In the genomic region with DNA sequence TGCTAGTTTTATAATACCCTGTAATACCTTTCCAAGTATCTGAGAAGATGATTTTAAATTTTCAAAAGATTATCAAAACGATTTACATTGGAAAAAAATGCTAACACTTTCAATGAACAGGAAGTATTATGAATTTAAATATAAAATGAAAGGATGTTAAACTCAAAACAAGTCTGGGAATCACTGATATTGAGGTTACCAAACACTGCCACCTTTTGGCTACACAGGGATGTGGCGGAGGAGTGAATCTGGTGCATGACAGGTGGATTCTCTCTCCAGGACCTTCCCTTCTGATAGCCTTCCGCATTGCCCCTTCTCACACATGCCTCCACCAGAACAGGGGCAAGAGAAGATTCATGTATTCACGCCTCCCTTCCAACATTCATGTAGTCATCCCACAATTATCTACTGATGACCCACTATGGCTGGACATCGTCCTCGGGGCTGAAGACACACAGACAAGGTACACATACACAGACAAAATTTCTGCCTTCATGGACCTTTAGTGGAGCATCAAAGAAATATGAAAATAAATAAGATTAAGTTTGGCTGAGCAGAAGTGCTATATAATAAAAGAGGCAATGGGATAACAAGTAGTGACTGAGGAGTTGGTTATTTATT, we compare ENCODE assay signal across 8 cellular contexts. TPM values are rescaled to one million over a fixed set of nuclear protein-coding genes. Genes with fewer than 3 reads are reported as not detected.
DNase-seq lines count a peak whose midpoint lies in the region; ATAC-seq, FAIRE-seq and TF ChIP-seq lines count a peak whose summit lies in the region.

No MANE protein-coding gene starts in this region.

- H3K36me3 Mint-ChIP-seq in neural progenitor cell = peaks cover 14% of the 10 kb centered on the region

- DNase-seq in DMS53 (lab: John Stamatoyannopoulos, UW) (peak; percentile 88), HTR-8/SVneo (ENCODE audit: insufficient read length, low spot score) (peak; percentile 59), T-helper 1 cell (peak in 3 of 5 donors; percentile 15 to 33 (median 32)), erythroblast (lab: John Stamatoyannopoulos, UW) (peak; percentile 34 to 65), neural progenitor cell (ENCODE audit: low spot score) (peak; percentile 59), neuronal stem cell (ENCODE audit: low spot score) (no peak)

- no peaks in the 10 kb centered on the region for H3K9me3 Mint-ChIP-seq in neural progenitor cell

- H3K4me2 ChIP-seq in neural progenitor cell = no peak overlapping the region
- no peak overlapping the region for H3K4me2 ChIP-seq in neuronal stem cell (ENCODE audit: insufficient read depth, low read length, poor library complexity, severe bottlenecking)

- no peaks in the 10 kb centered on the region for H3K79me1 ChIP-seq in neuronal stem cell (ENCODE audit: low read depth, low read length)

- H3K36me3 ChIP-seq in neural progenitor cell (no peaks in the 10 kb centered on the region), neuronal stem cell (replicated peaks in 1 of 2; ENCODE audit: control insufficient read depth in 2 of 2, insufficient read depth in 2 of 2, low read length in 2 of 2) (peaks cover 3 to 16% of the 10 kb centered on the region in 2 donors)

- H3K9me3 ChIP-seq in neural progenitor cell (ENCODE audit: low read depth) = no peaks in the 10 kb centered on the region
- H3K9me3 ChIP-seq in neuronal stem cell (replicated peaks in 1 of 2; ENCODE audit: control insufficient read depth in 2 of 2, insufficient read depth in 1 of 2, low read depth in 1 of 2, low read length in 2 of 2) = no peaks in the 10 kb centered on the region

- no peak overlapping the region for H3K27ac Mint-ChIP-seq in neural progenitor cell

- H2BK12ac ChIP-seq in neuronal stem cell (ENCODE audit: low read length) = no peak overlapping the region

- no peak overlapping the region for H3K4me3 Mint-ChIP-seq in neural progenitor cell

- H3K4me1 ChIP-seq in neural progenitor cell (no peaks in the 10 kb centered on the region), neuronal stem cell (ENCODE audit: control insufficient read depth in 2 of 2, insufficient read depth in 1 of 2, low read depth in 1 of 2, low read length in 2 of 2) (no peaks in the 10 kb centered on the region)

- H4K20me1 ChIP-seq in neural progenitor cell (ENCODE audit: low read depth) = no peaks in the 10 kb centered on the region

- no peak overlapping the region for H3K4ac ChIP-seq in neuronal stem cell (ENCODE audit: low read length)

- no peak for FAIRE-seq in HTR-8/SVneo (lab: Jason Lieb, UNC)

- H3K18ac ChIP-seq in neuronal stem cell (ENCODE audit: low read length) = no peak overlapping the region

- no peak overlapping the region for H3K14ac ChIP-seq in neuronal stem cell (ENCODE audit: low read length)

- no peak overlapping the region for H2AFZ ChIP-seq in neural progenitor cell (replicated peaks)
- no peak overlapping the region for H2AFZ ChIP-seq in neuronal stem cell (ENCODE audit: low read length)

- no peaks in the 10 kb centered on the region for H3K27me3 ChIP-seq in neural progenitor cell
- no peaks in the 10 kb centered on the region for H3K27me3 ChIP-seq in neuronal stem cell (ENCODE audit: control insufficient read depth in 3 of 3, insufficient read depth in 3 of 3, low read depth in 1 of 3, low read length in 3 of 3)

- H3K27me3 Mint-ChIP-seq in neural progenitor cell (ENCODE audit: insufficient read depth, low read depth) = peaks cover 4% of the 10 kb centered on the region

- H2BK120ac ChIP-seq in neuronal stem cell (ENCODE audit: low read depth, low read length) = no peak overlapping the region

- H3K4me3 ChIP-seq in neural progenitor cell (no peak overlapping the region), neuronal stem cell (ENCODE audit: low read length in 2 of 2) (no peak overlapping the region)

- H3K23ac ChIP-seq in neuronal stem cell (ENCODE audit: low read depth, low read length, poor library complexity) = no peak overlapping the region

- H4K8ac ChIP-seq in neuronal stem cell (ENCODE audit: low read depth, low read length) = no peak overlapping the region

- no peak overlapping the region for H2AK5ac ChIP-seq in neuronal stem cell (ENCODE audit: low read depth, low read length)

- TF ChIP-seq POLR2A in erythroblast (IDR thresholded peaks at IDR 0.05; ENCODE audit: low read length) = no peak

- no peak overlapping the region for H4K91ac ChIP-seq in neuronal stem cell (ENCODE audit: low read depth, low read length, poor library complexity)

- H3K9ac ChIP-seq in neural progenitor cell (no peak overlapping the region), neuronal stem cell (ENCODE audit: low read depth, low read length, poor library complexity) (no peak overlapping the region)

- WGBS in neuronal stem cell (ENCODE audit: extremely low coverage in 2 of 2, insufficient read length in 2 of 2, insufficient replicate concordance in 1 of 2), 2 donors = no CpG with 5 or more reads among the region's 6 CpGs

- H3K4me1 Mint-ChIP-seq in neural progenitor cell = no peaks in the 10 kb centered on the region

- no peak overlapping the region for H2BK5ac ChIP-seq in neuronal stem cell (ENCODE audit: low read length)

- ATAC-seq in GM19324 (IDR thresholded peaks at IDR 0.05; ENCODE audit: low FRiP score, unreplicated experiment) (no peak), GM18520 (IDR thresholded peaks at IDR 0.05; ENCODE audit: unreplicated experiment) (no peak)

- H3K79me2 ChIP-seq in neural progenitor cell (ENCODE audit: low read depth) = no peaks in the 10 kb centered on the region

- peaks cover 6% of the 10 kb centered on the region for H3F3A ChIP-seq in neural progenitor cell (ENCODE audit: low read depth)

- peak; percentile 73 for TF ChIP-seq CTCF in neural progenitor cell (IDR thresholded peaks at IDR 0.05)

- H3K27ac ChIP-seq in neural progenitor cell (no peak overlapping the region), neuronal stem cell (replicated peaks; ENCODE audit: low read length) (no peak overlapping the region)

- no peak overlapping the region for H2BK15ac ChIP-seq in neuronal stem cell (ENCODE audit: low read length)

RNA-seq across cellular contexts. Expression of a gene that starts 34.7 kb away (rescaled TPM):
- total RNA-seq in neural progenitor cell (ENCODE audit: low replicate concordance) = 20.5 and 38.0 TPM in 2 replicates
- 18.3 TPM for polyA plus RNA-seq in neuronal stem cell (2013, experiment 1 of 2)
- 16.1 TPM for polyA plus RNA-seq in neuronal stem cell (2013, experiment 2 of 2)

RNA-seq across cellular contexts. Expression of a gene that starts 55.1 kb away (rescaled TPM):
- 13.0 and 17.7 TPM in 2 replicates for total RNA-seq in neural progenitor cell (ENCODE audit: low replicate concordance)
- 19.9 TPM for polyA plus RNA-seq in neuronal stem cell (2013, experiment 1 of 2)
- polyA plus RNA-seq in neuronal stem cell (2013, experiment 2 of 2) = 17.9 TPM
